11 cellular contexts compared by ENCODE assay signal in genomic region chr2:103638978-103639377, GRCh38.
"Had no signal": no experiment of that assay in that cellular context is flagged by ENCODE, and none has a peak within 500 bp of the region (broad histone marks: within the 10 kb centered on the region; RNA-seq: fewer than 3 reads in every experiment).

No MANE protein-coding gene starts in this region.

- H3K4me1 ChIP-seq: HAP-1 had no signal

- H3K9me3 ChIP-seq: HAP-1 had no signal

- H3K27ac ChIP-seq: GM23248 had no signal

- H2AFZ ChIP-seq: GM23248, GM23338 had no signal

- H3K9ac ChIP-seq: GM23248 had no signal

- H3K4me3 ChIP-seq: GM23248, GM23338, HAP-1 had no signal

- H3K36me3 ChIP-seq: HAP-1 had no signal

- H3K4me2 ChIP-seq: GM23338 had no signal

- ATAC-seq: GM23338, HCT116 had no signal

- DNase-seq: GM23248, GOT3, H7, H9, HCEC 1CT, HFFc6 had no signal

- FAIRE-seq: H1, H54 had no signal
